In the genomic region with DNA sequence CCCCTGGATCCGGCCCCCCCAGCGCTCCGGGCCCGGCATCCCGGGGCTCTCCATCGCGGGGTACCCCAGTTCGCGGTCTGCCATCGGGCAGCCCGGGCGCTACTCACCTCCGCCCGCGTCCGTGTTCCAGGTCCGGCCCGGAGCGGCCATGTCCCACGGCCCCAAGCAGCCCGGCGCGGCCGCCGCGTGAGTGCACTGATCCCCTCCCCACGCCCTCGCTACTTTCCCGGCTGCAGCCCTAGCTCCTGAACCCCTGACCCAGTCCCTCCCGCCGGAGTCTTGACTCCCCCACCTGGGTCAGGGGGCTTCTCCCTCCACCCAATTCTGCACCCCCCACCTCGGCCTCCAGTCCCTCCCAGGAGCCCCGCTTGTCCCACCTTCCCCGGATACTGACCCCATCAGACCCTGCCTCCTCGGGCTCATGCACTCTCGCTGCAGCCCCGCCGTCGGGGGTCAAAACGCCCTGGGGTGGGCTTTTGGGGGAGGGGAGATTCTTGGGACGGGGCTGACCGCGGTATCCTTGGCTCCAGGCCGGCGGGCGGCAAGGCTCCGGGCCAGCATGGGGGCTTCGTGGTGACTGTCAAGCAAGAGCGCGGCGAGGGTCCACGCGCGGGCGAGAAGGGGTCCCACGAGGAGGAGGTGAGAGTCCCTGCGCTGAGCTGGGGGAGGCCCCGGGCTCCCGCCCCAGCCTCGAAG, we compare ENCODE assay signal across 8 cellular contexts. TPM values are rescaled to one million over a fixed set of nuclear protein-coding genes. Genes with fewer than 3 reads are reported as not detected.
A peak's percentile ranks its signal among the peaks of the same experiment; 100 is the strongest.
DNase-seq lines count a peak whose midpoint lies in the region; ATAC-seq and TF ChIP-seq lines count a peak whose summit lies in the region.

No MANE protein-coding gene starts in this region.

- H3K9me3 ChIP-seq in Caco-2 (no peaks in the 10 kb centered on the region), RWPE2 (ENCODE audit: severe bottlenecking) (no peaks in the 10 kb centered on the region), esophagus (ENCODE audit: control insufficient read depth in 2 of 2, insufficient read depth in 1 of 2, low read depth in 1 of 2, low read length in 1 of 2) (peaks cover 0 to 3% of the 10 kb centered on the region in 2 donors), neutrophil (no peaks in the 10 kb centered on the region)

- no peaks in the 10 kb centered on the region for H3K4me1 Mint-ChIP-seq in Caco-2 (ENCODE audit: low read depth, unreplicated experiment)

- H3K27ac ChIP-seq in RWPE2 (ENCODE audit: poor library complexity, severe bottlenecking) (peak overlapping the region; percentile 61), esophagus (ENCODE audit: low read depth in 2 of 2, low read length in 1 of 2) (peak overlapping the region; percentile 62 to 72), neutrophil (peak overlapping the region; percentile 86)

- no peak overlapping the region for H3K27ac Mint-ChIP-seq in Caco-2 (ENCODE audit: unreplicated experiment)

- peaks cover 23% of the 10 kb centered on the region for H3K36me3 Mint-ChIP-seq in Caco-2 (ENCODE audit: insufficient read depth, unreplicated experiment)

- TF ChIP-seq CTCF in Caco-2 (IDR thresholded peaks at IDR 0.05; ENCODE audit: insufficient read depth in 1 of 2, low read depth in 1 of 2, low read length in 1 of 2, severe bottlenecking in 1 of 2, unreplicated experiment in 1 of 2) (no peak), RWPE2 (IDR thresholded peaks at IDR 0.05; ENCODE audit: poor library complexity, severe bottlenecking) (no peak), neutrophil (IDR thresholded peaks at IDR 0.05) (no peak)

- H3K27me3 Mint-ChIP-seq in Caco-2 (ENCODE audit: insufficient read depth, unreplicated experiment), result no peaks in the 10 kb centered on the region

- intact Hi-C loops in Caco-2 (cut with micrococcal nuclease; ENCODE audit: unreplicated experiment), result no loop called here

- no peaks in the 10 kb centered on the region for H3K36me3 ChIP-seq in Caco-2 (ENCODE audit: control insufficient read depth, insufficient read depth, low read length)
- H3K36me3 ChIP-seq in H7 (replicated peaks; ENCODE audit: control insufficient read depth, insufficient read depth, low read length), result no peaks in the 10 kb centered on the region; the same call in 1 of the 2 replicates
- H3K36me3 ChIP-seq in RWPE2 (ENCODE audit: low read depth), result peaks cover 15% of the 10 kb centered on the region
- peaks cover 0 to 4% of the 10 kb centered on the region in 2 donors for H3K36me3 ChIP-seq in esophagus (ENCODE audit: control insufficient read depth in 2 of 2, insufficient read depth in 2 of 2, low read length in 1 of 2)
- H3K36me3 ChIP-seq in neutrophil, result peaks cover 5% of the 10 kb centered on the region

- ATAC-seq in RWPE2 (ENCODE audit: low read depth), result peak; percentile 7; the same call in 2 of the 3 replicates
- ATAC-seq in GM19463 (IDR thresholded peaks at IDR 0.05; ENCODE audit: unreplicated experiment), result no peak

- no peaks in the 10 kb centered on the region for H3K9me3 Mint-ChIP-seq in Caco-2 (ENCODE audit: unreplicated experiment)

- DNase-seq in Caco-2, result peak in 1 of 2 experiments; percentile 35
- peak; percentile 81 for DNase-seq in H7
- DNase-seq in RWPE2 (ENCODE audit: low spot score), result no peak
- no peak for DNase-seq in HCEC 1CT
- DNase-seq in Ammon's horn (ENCODE audit: low spot score), result no peak

- CTCF ChIA-PET in Caco-2 (lab: Charles Lee), result no interaction called here

- H3K27me3 ChIP-seq in Caco-2 (replicated peaks; ENCODE audit: control insufficient read depth, insufficient read depth, low read length) (no peaks in the 10 kb centered on the region), H7 (ENCODE audit: control insufficient read depth, insufficient read depth, low read length) (peaks cover 10% of the 10 kb centered on the region; the same call in 1 of the 2 replicates), RWPE2 (ENCODE audit: insufficient read depth, poor library complexity, severe bottlenecking) (no peaks in the 10 kb centered on the region), esophagus (ENCODE audit: control insufficient read depth in 1 of 2, insufficient read depth in 2 of 2, low read length in 2 of 2) (no peaks in the 10 kb centered on the region), neutrophil (no peaks in the 10 kb centered on the region)

- WGBS in esophagus, 2 donors, result 1 to 2% methylated on average over 47 to 60 of the region's 60 CpGs

- H3K4me1 ChIP-seq in Caco-2 (no peaks in the 10 kb centered on the region), RWPE2 (ENCODE audit: insufficient read depth, poor library complexity, severe bottlenecking) (peaks cover 2% of the 10 kb centered on the region), esophagus (ENCODE audit: control insufficient read depth in 2 of 2, insufficient read depth in 2 of 2, low read length in 1 of 2) (peaks cover 3 to 23% of the 10 kb centered on the region in 2 donors), neutrophil (ENCODE audit: control insufficient read depth in 1 of 2, insufficient read depth in 1 of 2, low read depth in 1 of 2, low read length in 1 of 2) (peaks cover 22 to 28% of the 10 kb centered on the region in 2 experiments)

- POLR2A ChIA-PET in Caco-2 (lab: Charles Lee), result interaction anchor here (0.7 kb wide), 1 partner anchor 395 kb away, joined by 4 read pairs; no protein-coding TSS in a partner anchor

- peak overlapping the region; percentile 71 for H3K4me3 Mint-ChIP-seq in Caco-2 (ENCODE audit: unreplicated experiment)

- BruUV-seq in Caco-2 (replicated peaks; lab: Mats Ljungman, UMichigan), result no TSS peak

- H3K4me3 ChIP-seq in Caco-2 (ENCODE audit: low read depth, low read length) (peak overlapping the region; percentile 89), H7 (ENCODE audit: insufficient read depth, low read depth, low read length) (peak overlapping the region; percentile 91), RWPE2 (ENCODE audit: severe bottlenecking) (peak overlapping the region; percentile 94), esophagus (ENCODE audit: low read depth in 1 of 2, low read length in 2 of 2) (peak overlapping the region; percentile 59 to 66), neutrophil (ENCODE audit: low read depth in 1 of 2, low read length in 1 of 2) (peak overlapping the region; percentile 83 to 99)

RNA-seq across cellular contexts. Expression of a gene that starts 0.6 kb away (rescaled TPM):
- total RNA-seq in Caco-2 (2022), result 33.9 and 34.5 TPM in 2 replicates
- 109 and 124 TPM in 2 replicates for total RNA-seq in H7 (2014; rRNA removed; shearing (Covaris generic))
- polyA plus RNA-seq in esophagus, result 10 to 100 TPM; 62.1 to 68.4 TPM

RNA-seq across cellular contexts. Expression of a gene that starts 12.0 kb away (rescaled TPM):
- total RNA-seq in Caco-2 (2022), result not detected in 2 replicates
- 0.11 and 0.21 TPM in 2 replicates for total RNA-seq in H7 (2014; rRNA removed; shearing (Covaris generic))
- polyA plus RNA-seq in esophagus, result under 1 TPM; 0.53 to 0.57 TPM

RNA-seq across cellular contexts. Expression of a gene that starts 15.9 kb away (rescaled TPM):
- total RNA-seq in Caco-2 (2022), result 60.6 and 61.7 TPM in 2 replicates
- total RNA-seq in H7 (2014; rRNA removed; shearing (Covaris generic)), result 34.6 and 42.3 TPM in 2 replicates
- 10 to 100 TPM; 26.8 to 27.5 TPM for polyA plus RNA-seq in esophagus

RNA-seq across cellular contexts. Expression of a gene that starts 33.4 kb away (rescaled TPM):
- 0.11 TPM in 1 of 2 replicates, not detected in the other for total RNA-seq in Caco-2 (2022)
- 0.18 and 0.45 TPM in 2 replicates for total RNA-seq in H7 (2014; rRNA removed; shearing (Covaris generic))
- polyA plus RNA-seq in esophagus, result under 1 TPM; 0.59 to 0.64 TPM

RNA-seq across cellular contexts. Expression of a gene that starts 34.3 kb away (rescaled TPM):
- total RNA-seq in Caco-2 (2022), result 1.5 and 1.9 TPM in 2 replicates
- total RNA-seq in H7 (2014; rRNA removed; shearing (Covaris generic)), result 1.6 TPM in 1 of 2 replicates, not detected in the other
- under 1 TPM; 0.08 to 0.41 TPM for polyA plus RNA-seq in esophagus
